Comparison of ENCODE assay signal across 8 cellular contexts in genomic region chr3:101848754-101849713, GRCh38. TPM values are rescaled to one million over a fixed set of nuclear protein-coding genes. Genes with fewer than 3 reads are reported as not detected.
DNase-seq lines count a peak whose midpoint lies in the region; ATAC-seq, FAIRE-seq and TF ChIP-seq lines count a peak whose summit lies in the region.

Gene NFKBIZ (plus strand): TSS chr3:101849514. CDS start chr3:101849629, 115 bp downstream.

- TF ChIP-seq CTCF in right atrium auricular region (IDR thresholded peaks at IDR 0.05) (peak in 1 of 2 donors; percentile 16), psoas muscle (IDR thresholded peaks at IDR 0.05) (no peak)

- H3K4me1 Mint-ChIP-seq in T-helper 17 cell = peaks cover 43% of the 10 kb centered on the region

- peak within 1 kb of the TSS; percentile 99 for H3K4me3 Mint-ChIP-seq in T-helper 17 cell

- DNase-seq in GM12892 (ENCODE audit: insufficient read length) (peak; percentile 79), NCI-H146 (lab: John Stamatoyannopoulos, UW) (peak; percentile 91), T-helper 17 cell (peak; percentile 89 to 93 (median 90)), amygdala (lab: John Stamatoyannopoulos, UW) (peak; percentile 38 to 91 (median 82)), right atrium auricular region (ENCODE audit: low spot score) (peak; percentile 97), psoas muscle (peak; percentile 96 to 97)

- H3K27me3 ChIP-seq in right atrium auricular region (no peaks in the 10 kb centered on the region), psoas muscle (ENCODE audit: insufficient read depth in 3 of 3, low read length in 2 of 3) (no peaks in the 10 kb centered on the region)

- no peaks in the 10 kb centered on the region for H3K9me3 ChIP-seq in T-helper 17 cell (ENCODE audit: control insufficient read depth, low read length, poor library complexity, severe bottlenecking)
- no peaks in the 10 kb centered on the region for H3K9me3 ChIP-seq in right atrium auricular region
- H3K9me3 ChIP-seq in psoas muscle = no peaks in the 10 kb centered on the region

- no peaks in the 10 kb centered on the region for H3K27me3 Mint-ChIP-seq in T-helper 17 cell

- peak; percentile 99 for TF ChIP-seq POLR2A in GM12892 (IDR thresholded peaks at IDR 0.05; ENCODE audit: low read depth, low read length)

- peak within 1 kb of the TSS; percentile 100 for H3K27ac Mint-ChIP-seq in T-helper 17 cell

- ATAC-seq in HG02798 (IDR thresholded peaks at IDR 0.05; ENCODE audit: poor library complexity, unreplicated experiment) (peak; percentile 82), T-helper 17 cell (peak; percentile 82), psoas muscle (peak; percentile 93 to 98 (median 95))

- peaks cover 19% of the 10 kb centered on the region for H3K36me3 Mint-ChIP-seq in T-helper 17 cell (ENCODE audit: low read depth)

- H3K4me1 ChIP-seq in right atrium auricular region = peaks cover 0 to 24% of the 10 kb centered on the region in 2 donors
- no peaks in the 10 kb centered on the region for H3K4me1 ChIP-seq in psoas muscle
- H3K4me1 ChIP-seq in urinary bladder (ENCODE audit: insufficient read depth) = no peaks in the 10 kb centered on the region

- H3K4me3 ChIP-seq in right atrium auricular region = peak within 1 kb of the TSS; percentile 86 to 94
- H3K4me3 ChIP-seq in psoas muscle = peak within 1 kb of the TSS; percentile 96
- peak within 1 kb of the TSS; percentile 97 for H3K4me3 ChIP-seq in urinary bladder (ENCODE audit: low read depth, low read length)

- intact Hi-C loops in psoas muscle (cut with DNase I) = no loop called here

- H3K36me3 ChIP-seq in right atrium auricular region = peaks cover 24% of the 10 kb centered on the region
- H3K36me3 ChIP-seq in psoas muscle (ENCODE audit: insufficient read depth in 1 of 2, low read depth in 1 of 2) = peaks cover 4 to 24% of the 10 kb centered on the region in 2 donors
- H3K36me3 ChIP-seq in urinary bladder (ENCODE audit: insufficient read depth) = peaks cover 3% of the 10 kb centered on the region

- H3K27ac ChIP-seq in right atrium auricular region (peak within 1 kb of the TSS; percentile 98 to 99), psoas muscle (peak within 1 kb of the TSS; percentile 97), urinary bladder (ENCODE audit: low read depth) (peak within 1 kb of the TSS; percentile 100)

- FAIRE-seq in GM12892 (lab: Jason Lieb, UNC) = peak; percentile 96

- 2 to 3% (median 2%) methylated on average over 69 to 95 of the region's 95 CpGs for WGBS in psoas muscle, 3 donors
- WGBS in urinary bladder = under 1% methylated on average over 95 of the region's 95 CpGs

RNA-seq across cellular contexts. Expression of gene NFKBIZ, which starts in this region (rescaled TPM):
- 27.7 TPM for polyA plus RNA-seq in GM12892 (2012; ENCODE audit: missing spikeins)
- total RNA-seq in T-helper 17 cell (100 to 1,000 TPM; 682 to 814 TPM), right atrium auricular region (10 to 100 TPM; 26.6 to 28.7 TPM), psoas muscle (10 to 100 TPM in 2 of 4 donors, 1 to 10 TPM in 2; 6.4 to 12.5 (median 9.8) TPM), urinary bladder (31.1 TPM)
- polyA plus RNA-seq in psoas muscle (1 to 10 TPM; 3.0 to 8.8 (median 5.4) TPM), urinary bladder (16.8 TPM)

Comparison
In these comparisons a context has a peak if more than half of its experiments do, and no peak if none do; other contexts are left out.
1. Peak in every context shown above with its lines: DNase-seq, ATAC-seq, H3K4me3 ChIP-seq and H3K27ac ChIP-seq.
2. RNA of gene NFKBIZ (total RNA-seq): 682 to 814 TPM in T-helper 17 cell; 31.1 TPM in urinary bladder (single experiment), 26.6 to 28.7 TPM in right atrium auricular region and 6.4 to 12.5 TPM in psoas muscle; every median in the first group is over 10 times any median in the second.